8 cellular contexts compared by ENCODE assay signal in the genomic region with DNA sequence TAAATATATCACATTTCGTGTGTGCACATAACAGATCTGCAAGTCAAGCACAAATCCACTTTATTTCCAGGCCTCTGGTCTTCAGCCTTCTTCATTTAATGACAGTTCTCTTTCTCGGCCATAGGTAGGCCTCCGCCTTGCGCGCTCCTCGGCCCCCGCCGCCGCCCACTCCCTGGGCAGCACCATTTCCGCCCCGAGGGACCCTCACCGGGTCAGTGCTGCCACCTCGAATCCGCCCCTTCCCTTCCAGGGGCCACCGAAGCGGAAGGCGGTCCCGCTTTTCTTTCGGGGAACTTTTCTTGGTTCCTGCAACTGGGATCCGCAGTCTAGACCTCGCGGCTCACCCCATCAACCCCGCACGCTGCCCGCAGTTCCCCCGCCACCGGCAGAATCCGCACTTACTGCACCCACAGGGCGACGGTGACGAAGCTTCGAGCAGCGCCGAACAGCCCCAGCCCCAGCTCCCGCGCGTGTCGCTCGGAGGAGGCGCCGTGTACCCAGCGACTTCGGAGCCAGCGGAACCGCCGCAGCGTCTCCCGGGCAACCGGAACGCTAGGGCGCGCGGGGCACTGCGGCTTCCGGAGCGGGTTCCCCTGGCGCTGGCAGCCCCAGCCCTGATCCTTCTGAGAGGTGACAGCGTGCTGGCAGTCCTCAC. TPM values are rescaled to one million over a fixed set of nuclear protein-coding genes. Genes with fewer than 3 reads are reported as not detected.
A peak's percentile ranks its signal among the peaks of the same experiment; 100 is the strongest.
DNase-seq lines count a peak whose midpoint lies in the region; ATAC-seq and TF ChIP-seq lines count a peak whose summit lies in the region.

TSS of gene CDKL4 (minus strand) at position 502 of the 655 bp plus-strand sequence.

- no peaks in the 10 kb centered on the region for H3K79me1 ChIP-seq in H9 (ENCODE audit: insufficient read depth, low read depth, low read length, poor library complexity, severe bottlenecking)

- no peak within 1 kb of the TSS for H3K9ac ChIP-seq in parathyroid adenoma
- no peak within 1 kb of the TSS for H3K9ac ChIP-seq in H9 (ENCODE audit: extremely low read depth, insufficient read length, low read length)

- peak; percentile 24 for DNase-seq in dermis blood vessel endothelial cell
- DNase-seq in H9: no peak
- no peak for DNase-seq in A172 (ENCODE audit: low spot score)

- H4K8ac ChIP-seq in H9 (replicated peaks; ENCODE audit: insufficient read length, low read depth, low read length): no peak within 1 kb of the TSS

- H3K9me3 ChIP-seq in parathyroid adenoma (ENCODE audit: control insufficient read depth, low read length) (no peaks in the 10 kb centered on the region), H9 (ENCODE audit: control insufficient read depth, low read depth, low read length) (no peaks in the 10 kb centered on the region)

- peaks cover 2 to 3% of the 10 kb centered on the region in 2 experiments; a peak in 3 of 5 replicates for H3K9me3 Mint-ChIP-seq in H9

- no peak within 1 kb of the TSS for H3K4ac ChIP-seq in H9 (ENCODE audit: low read depth, low read length)

- no peak within 1 kb of the TSS for H2BK15ac ChIP-seq in H9 (ENCODE audit: low read depth, low read length)

- no CpG with 5 or more reads among the region's 58 CpGs for WGBS in H9 (ENCODE audit: extremely low coverage, insufficient read length, low lambda C conversion rate)

- H3K36me3 Mint-ChIP-seq in H9 (ENCODE audit: insufficient read depth in 1 of 3, low read depth in 3 of 3): peaks cover 7 to 12% (median 9%) of the 10 kb centered on the region in 3 experiments; a peak in 6 of 7 replicates

- H3K56ac ChIP-seq in H9 (ENCODE audit: insufficient read length, low read depth, low read length): no peak within 1 kb of the TSS

- no peak within 1 kb of the TSS for H2BK5ac ChIP-seq in H9 (ENCODE audit: insufficient read length, low read length)

- H3K23me2 ChIP-seq in H9 (ENCODE audit: insufficient read length, low read depth, low read length, poor library complexity, severe bottlenecking): no peaks in the 10 kb centered on the region

- peaks cover 7 to 27% of the 10 kb centered on the region in 2 experiments for H3K4me1 Mint-ChIP-seq in H9

- no peak within 1 kb of the TSS for H3K18ac ChIP-seq in H9 (ENCODE audit: insufficient read length, low read depth, low read length)

- no peaks in the 10 kb centered on the region for H4K20me1 ChIP-seq in H9 (ENCODE audit: control insufficient read depth, insufficient read depth, insufficient read length)

- H3K36me3 ChIP-seq in parathyroid adenoma (ENCODE audit: control insufficient read depth, insufficient read depth, low read length): no peaks in the 10 kb centered on the region

- no peak within 1 kb of the TSS for H3K14ac ChIP-seq in H9 (ENCODE audit: insufficient read depth, low read length)

- H2AK5ac ChIP-seq in H9 (ENCODE audit: insufficient read length, low read length): no peak within 1 kb of the TSS

- H3K4me2 ChIP-seq in parathyroid adenoma (ENCODE audit: low read length) (no peak within 1 kb of the TSS), H9 (ENCODE audit: insufficient read depth, insufficient read length, low read length) (no peak within 1 kb of the TSS)

- H2BK12ac ChIP-seq in H9 (ENCODE audit: insufficient read length, low read depth, low read length): no peak within 1 kb of the TSS

- no peak within 1 kb of the TSS for H3T11ph ChIP-seq in H9 (ENCODE audit: low read length)

- peak; percentile 58 for ATAC-seq in GM19351 (IDR thresholded peaks at IDR 0.05; ENCODE audit: unreplicated experiment)
- ATAC-seq in SK-N-SH treated with all-trans-retinoic acid at 6 μM for 48 hours: peak; percentile 90
- ATAC-seq in GM21423 (IDR thresholded peaks at IDR 0.05; ENCODE audit: unreplicated experiment): no peak
- no peak for ATAC-seq in HG03469 (IDR thresholded peaks at IDR 0.05; ENCODE audit: unreplicated experiment)

- H4K91ac ChIP-seq in H9 (ENCODE audit: insufficient read length, low read depth, low read length): no peak within 1 kb of the TSS

- no peaks in the 10 kb centered on the region for H3K27me3 Mint-ChIP-seq in H9 (ENCODE audit: low read depth)

- no peak within 1 kb of the TSS for H2BK20ac ChIP-seq in H9 (ENCODE audit: low read depth, low read length, poor library complexity, severe bottlenecking)

- no peaks in the 10 kb centered on the region for H3K27me3 ChIP-seq in parathyroid adenoma (ENCODE audit: control insufficient read depth, insufficient read depth, low read length)
- no peaks in the 10 kb centered on the region for H3K27me3 ChIP-seq in H9 (ENCODE audit: insufficient read depth, low read length)

- no peak within 1 kb of the TSS for H2BK120ac ChIP-seq in H9 (ENCODE audit: low read depth, low read length, poor library complexity, severe bottlenecking)

- H3K4me1 ChIP-seq in parathyroid adenoma (no peaks in the 10 kb centered on the region), H9 (ENCODE audit: insufficient read depth, low read length) (no peaks in the 10 kb centered on the region)

- no peak within 1 kb of the TSS; a peak in 1 of 7 replicates for H3K27ac Mint-ChIP-seq in H9

- no peak within 1 kb of the TSS for H3K4me3 Mint-ChIP-seq in H9

- no peak within 1 kb of the TSS for H3K23ac ChIP-seq in H9 (ENCODE audit: insufficient read length, low read depth, low read length)

- H2AFZ ChIP-seq in parathyroid adenoma (peak within 1 kb of the TSS; percentile 84), H9 (ENCODE audit: low read length) (no peak within 1 kb of the TSS)

- H3K79me2 ChIP-seq in parathyroid adenoma (no peaks in the 10 kb centered on the region), H9 (ENCODE audit: insufficient read depth, low read length) (no peaks in the 10 kb centered on the region)

- TF ChIP-seq CTCF in parathyroid adenoma (IDR thresholded peaks at IDR 0.05): no peak
- no peak for TF ChIP-seq CTCF in H9 (conservative IDR thresholded peaks at IDR 0.05)

- no peak within 1 kb of the TSS for H4K5ac ChIP-seq in H9 (ENCODE audit: insufficient read length, low read depth, low read length)

- H3K27ac ChIP-seq in parathyroid adenoma (no peak within 1 kb of the TSS), H9 (ENCODE audit: insufficient read length, low read depth, low read length) (no peak within 1 kb of the TSS)

- no peak within 1 kb of the TSS for H3K4me3 ChIP-seq in parathyroid adenoma (ENCODE audit: low read depth, low read length)

TF ChIP-seq in SK-N-SH treated with all-trans-retinoic acid at 6 μM for 48 hours, 23 proteins besides CTCF, POLR2A, EP300 and RAD21:
- TF ChIP-seq ISL1 (CRISPR knock-in tag; IDR thresholded peaks at IDR 0.05) (no peak), ZNF565 (CRISPR knock-in tag; conservative IDR thresholded peaks at IDR 0.05; ENCODE audit: low read depth) (no peak), GLIS3 (CRISPR knock-in tag; IDR thresholded peaks at IDR 0.05) (no peak), PPARA (CRISPR knock-in tag; IDR thresholded peaks at IDR 0.05; ENCODE audit: borderline replicate concordance) (no peak), BACH2 (CRISPR knock-in tag; IDR thresholded peaks at IDR 0.05; ENCODE audit: borderline replicate concordance) (no peak), TOX (CRISPR knock-in tag; IDR thresholded peaks at IDR 0.05; ENCODE audit: borderline replicate concordance) (no peak), ZNF8 (CRISPR knock-in tag; IDR thresholded peaks at IDR 0.05) (no peak), OSR1 (CRISPR knock-in tag; IDR thresholded peaks at IDR 0.05) (no peak), ZC3H10 (CRISPR knock-in tag; IDR thresholded peaks at IDR 0.05) (no peak), ZFP3 (CRISPR knock-in tag; IDR thresholded peaks at IDR 0.05) (peak; percentile 87), RARB (CRISPR knock-in tag; IDR thresholded peaks at IDR 0.05) (no peak), SNAI2 (CRISPR knock-in tag; IDR thresholded peaks at IDR 0.05) (no peak), CSRNP3 (CRISPR knock-in tag; IDR thresholded peaks at IDR 0.05) (0 out of 2 replicates have a peak, but pooled peaks have one; percentile 13)
- TF ChIP-seq, protein P1, sequence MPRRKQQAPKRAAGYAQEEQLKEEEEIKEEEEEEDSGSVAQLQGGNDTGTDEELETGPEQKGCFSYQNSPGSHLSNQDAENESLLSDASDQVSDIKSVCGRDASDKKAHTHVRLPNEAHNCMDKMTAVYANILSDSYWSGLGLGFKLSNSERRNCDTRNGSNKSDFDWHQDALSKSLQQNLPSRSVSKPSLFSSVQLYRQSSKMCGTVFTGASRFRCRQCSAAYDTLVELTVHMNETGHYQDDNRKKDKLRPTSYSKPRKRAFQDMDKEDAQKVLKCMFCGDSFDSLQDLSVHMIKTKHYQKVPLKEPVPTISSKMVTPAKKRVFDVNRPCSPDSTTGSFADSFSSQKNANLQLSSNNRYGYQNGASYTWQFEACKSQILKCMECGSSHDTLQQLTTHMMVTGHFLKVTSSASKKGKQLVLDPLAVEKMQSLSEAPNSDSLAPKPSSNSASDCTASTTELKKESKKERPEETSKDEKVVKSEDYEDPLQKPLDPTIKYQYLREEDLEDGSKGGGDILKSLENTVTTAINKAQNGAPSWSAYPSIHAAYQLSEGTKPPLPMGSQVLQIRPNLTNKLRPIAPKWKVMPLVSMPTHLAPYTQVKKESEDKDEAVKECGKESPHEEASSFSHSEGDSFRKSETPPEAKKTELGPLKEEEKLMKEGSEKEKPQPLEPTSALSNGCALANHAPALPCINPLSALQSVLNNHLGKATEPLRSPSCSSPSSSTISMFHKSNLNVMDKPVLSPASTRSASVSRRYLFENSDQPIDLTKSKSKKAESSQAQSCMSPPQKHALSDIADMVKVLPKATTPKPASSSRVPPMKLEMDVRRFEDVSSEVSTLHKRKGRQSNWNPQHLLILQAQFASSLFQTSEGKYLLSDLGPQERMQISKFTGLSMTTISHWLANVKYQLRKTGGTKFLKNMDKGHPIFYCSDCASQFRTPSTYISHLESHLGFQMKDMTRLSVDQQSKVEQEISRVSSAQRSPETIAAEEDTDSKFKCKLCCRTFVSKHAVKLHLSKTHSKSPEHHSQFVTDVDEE (CRISPR knock-in tag; IDR thresholded peaks at IDR 0.05): no peak

RNA-seq across cellular contexts. Expression of gene CDKL4, which starts in this region (rescaled TPM):
- total RNA-seq in dermis blood vessel endothelial cell (0.51 and 0.98 TPM in 2 replicates), H9 (2021) (not detected in 2 replicates)
- total RNA-seq in A172 (2014; rRNA removed; shearing (Covaris generic)): 0.10 TPM in 1 of 2 replicates, not detected in the other

Comparison
In these comparisons a context has a peak if more than half of its experiments do, and no peak if none do; other contexts are left out.
1. Peak in DNase-seq in dermis blood vessel endothelial cell; RNA of the gene not detected or under 1 TPM.
2. ATAC-seq: peak in GM19351 (single experiment) and SK-N-SH treated with all-trans-retinoic acid at 6 μM for 48 hours (single experiment); none in GM21423 (single experiment) and HG03469 (single experiment).